ENCODE assay signal across 15 cellular contexts in genomic region chr11:48129697-48130395, GRCh38.
DNase-seq lines count a peak whose midpoint lies in the region; ATAC-seq, FAIRE-seq and TF ChIP-seq lines count a peak whose summit lies in the region.
"Had no signal": no experiment of that assay in that cellular context is flagged by ENCODE, and none has a peak within 500 bp of the region (broad histone marks: within the 10 kb centered on the region; RNA-seq: fewer than 3 reads in every experiment).

No MANE protein-coding gene starts in this region.

- H3K36me3 Mint-ChIP-seq in activated T-cell treated with anti-CD3 and anti-CD28 coated beads, Interleukin-2, amount 50 U/mL, for 24 hours (ENCODE audit: low read depth), result peaks cover 77% of the 10 kb centered on the region

- no peaks in the 10 kb centered on the region for H3K9me3 Mint-ChIP-seq in activated T-cell treated with anti-CD3 and anti-CD28 coated beads, Interleukin-2, amount 50 U/mL, for 24 hours
- H3K9me3 Mint-ChIP-seq: activated T-cell treated with anti-CD3 and anti-CD28 coated beads, Interleukin-2, amount 50 U/mL, for 72 hours had no signal

- TF ChIP-seq POLR2A in GM12892 (IDR thresholded peaks at IDR 0.05; ENCODE audit: low read depth, low read length), result no peak

- peak overlapping the region; percentile 10 for H3K27ac Mint-ChIP-seq in activated T-cell treated with anti-CD3 and anti-CD28 coated beads, Interleukin-2, amount 50 U/mL, for 24 hours
- H3K27ac Mint-ChIP-seq: activated T-cell treated with anti-CD3 and anti-CD28 coated beads, Interleukin-2, amount 50 U/mL, for 72 hours had no signal

- H3K4me3 ChIP-seq in choroid plexus epithelial cell (ENCODE audit: low read depth, low read length), result no peak overlapping the region
- H3K4me3 ChIP-seq: vagina had no signal

- no peak for ATAC-seq in omental fat pad (ENCODE audit: low FRiP score)
- ATAC-seq: activated T-cell treated with anti-CD3 and anti-CD28 coated beads, Interleukin-2, amount 50 U/mL, for 72 hours; foreskin keratinocyte had no signal

- FAIRE-seq in GM12892 (lab: Jason Lieb, UNC) (no peak), urothelium cell line (lab: Jason Lieb, UNC) (no peak)
- FAIRE-seq: endometrium, HTR-8/SVneo had no signal

- no peak overlapping the region for H3K4me3 Mint-ChIP-seq in activated T-cell treated with anti-CD3 and anti-CD28 coated beads, Interleukin-2, amount 50 U/mL, for 24 hours
- H3K4me3 Mint-ChIP-seq: activated T-cell treated with anti-CD3 and anti-CD28 coated beads, Interleukin-2, amount 50 U/mL, for 72 hours had no signal

- H3K4me1 Mint-ChIP-seq in activated T-cell treated with anti-CD3 and anti-CD28 coated beads, Interleukin-2, amount 50 U/mL, for 24 hours (ENCODE audit: low read depth), result no peaks in the 10 kb centered on the region

- DNase-seq in activated T-cell treated with anti-CD3 and anti-CD28 coated beads, Interleukin-2, amount 50 U/mL, for 24 hours, result no peak
- DNase-seq in activated T-cell treated with anti-CD3 and anti-CD28 coated beads, Interleukin-2, amount 50 U/mL, for 1 hour, result no peak
- DNase-seq in MV-4-11 (lab: John Stamatoyannopoulos, UW) (peak; percentile 9), choroid plexus epithelial cell (ENCODE audit: low read depth) (peak; percentile 53), omental fat pad (ENCODE audit: low spot score) (no peak), GM12892 (ENCODE audit: insufficient read length) (no peak), urothelium cell line (ENCODE audit: low spot score) (no peak), RPMI8226 (no peak)
- DNase-seq: activated T-cell treated with anti-CD3 and anti-CD28 coated beads, Interleukin-2, amount 50 U/mL, for 72 hours; amniotic stem cell; central memory CD4-positive, alpha-beta T cell; foreskin keratinocyte had no signal

- H3K27me3 Mint-ChIP-seq in activated T-cell treated with anti-CD3 and anti-CD28 coated beads, Interleukin-2, amount 50 U/mL, for 24 hours, result no peaks in the 10 kb centered on the region

- TF ChIP-seq CTCF in choroid plexus epithelial cell (conservative IDR thresholded peaks at IDR 0.05; ENCODE audit: low read depth, low read length), result no peak
- no peak for TF ChIP-seq CTCF in omental fat pad (IDR thresholded peaks at IDR 0.05)

Comparison
In these comparisons a context has a peak if more than half of its experiments do, and no peak if none do; other contexts are left out.
1. DNase-seq: peak in MV-4-11 (single experiment) and choroid plexus epithelial cell (single experiment); none in activated T-cell treated with anti-CD3 and anti-CD28 coated beads, Interleukin-2, amount 50 U/mL, for 24 hours (single experiment), activated T-cell treated with anti-CD3 and anti-CD28 coated beads, Interleukin-2, amount 50 U/mL, for 1 hour (single experiment), omental fat pad (single experiment), GM12892 (single experiment), urothelium cell line (single experiment) and RPMI8226 (single experiment).